8 cellular contexts compared by ENCODE assay signal in the genomic region with DNA sequence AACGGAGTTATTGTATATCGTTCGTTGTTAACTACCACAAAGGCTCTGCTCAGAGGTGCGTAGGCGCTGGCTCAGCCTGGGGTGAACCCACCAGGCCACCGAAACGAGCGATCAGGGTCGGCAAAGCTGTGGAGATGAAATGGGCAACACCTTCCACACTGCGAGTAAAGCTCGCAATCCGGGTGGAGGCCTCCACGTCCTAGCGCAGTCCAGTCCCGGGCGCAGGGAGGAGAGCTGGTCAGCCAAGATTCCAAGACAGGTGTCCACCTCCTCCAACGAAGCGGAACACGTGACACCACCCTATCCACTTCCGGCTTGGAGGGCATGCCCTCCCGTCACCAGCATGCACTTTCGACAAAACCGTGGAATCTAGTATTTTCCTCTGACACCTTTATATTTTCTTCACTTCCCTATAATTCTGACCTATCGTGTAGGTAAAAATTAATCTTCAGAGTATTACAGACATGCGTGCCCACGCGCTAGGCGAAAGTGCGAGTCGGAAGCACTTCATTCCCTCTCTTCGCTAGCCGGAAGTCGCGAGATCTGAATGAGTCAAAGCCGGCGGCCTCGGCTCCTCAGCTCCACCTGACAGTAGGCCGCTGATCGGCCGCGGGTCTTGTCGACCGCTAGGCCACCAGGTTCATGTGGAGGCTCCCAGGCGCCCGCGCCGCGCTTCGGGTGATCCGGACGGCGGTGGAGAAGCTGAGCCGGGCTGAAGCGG. TPM values are rescaled to one million over a fixed set of nuclear protein-coding genes. Genes with fewer than 3 reads are reported as not detected.
DNase-seq lines count a peak whose midpoint lies in the region; ATAC-seq lines count a peak whose summit lies in the region.

A gene with protein sequence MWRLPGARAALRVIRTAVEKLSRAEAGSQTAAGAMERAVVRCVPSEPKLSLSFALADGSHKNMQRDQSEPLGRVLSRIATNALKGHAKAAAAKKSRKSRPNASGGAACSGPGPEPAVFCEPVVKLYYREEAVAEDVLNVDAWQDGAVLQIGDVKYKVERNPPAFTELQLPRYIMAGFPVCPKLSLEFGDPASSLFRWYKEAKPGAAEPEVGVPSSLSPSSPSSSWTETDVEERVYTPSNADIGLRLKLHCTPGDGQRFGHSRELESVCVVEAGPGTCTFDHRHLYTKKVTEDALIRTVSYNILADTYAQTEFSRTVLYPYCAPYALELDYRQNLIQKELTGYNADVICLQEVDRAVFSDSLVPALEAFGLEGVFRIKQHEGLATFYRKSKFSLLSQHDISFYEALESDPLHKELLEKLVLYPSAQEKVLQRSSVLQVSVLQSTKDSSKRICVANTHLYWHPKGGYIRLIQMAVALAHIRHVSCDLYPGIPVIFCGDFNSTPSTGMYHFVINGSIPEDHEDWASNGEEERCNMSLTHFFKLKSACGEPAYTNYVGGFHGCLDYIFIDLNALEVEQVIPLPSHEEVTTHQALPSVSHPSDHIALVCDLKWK (plus strand): TSS at position 537 of the 721 bp plus-strand sequence. CDS start 106 bp downstream, at position 643.

- peaks cover 28 to 36% (median 30%) of the 10 kb centered on the region in 3 donors for H3K4me1 Mint-ChIP-seq in naive B cell
- H3K4me1 Mint-ChIP-seq in stimulated activated effector memory CD8-positive, alpha-beta T cell treated with anti-CD3 and anti-CD28 coated beads, Interleukin-12 subunit alpha, Interleukin-12 subunit beta, amount 100 ng/mL, for 72 hours = peaks cover 28% of the 10 kb centered on the region

- H3K9me3 Mint-ChIP-seq in naive B cell = no peaks in the 10 kb centered on the region
- H3K9me3 Mint-ChIP-seq in stimulated activated effector memory CD8-positive, alpha-beta T cell treated with anti-CD3 and anti-CD28 coated beads, Interleukin-12 subunit alpha, Interleukin-12 subunit beta, amount 100 ng/mL, for 72 hours = no peaks in the 10 kb centered on the region

- no peaks in the 10 kb centered on the region for H3K27me3 Mint-ChIP-seq in naive B cell

- peak; percentile 57 for DNase-seq in DMS79 treated with DMSO at 0.1 percent for 48 hours (lab: John Stamatoyannopoulos, UW)
- DNase-seq in KG1 (lab: John Stamatoyannopoulos, UW) = peak; percentile 95
- peak; percentile 93 for DNase-seq in RKO (ENCODE audit: low spot score)
- peak; percentile 63 for DNase-seq in activated T-helper 1 cell treated with Interleukin-2 at 50 U/mL for 16 hours (ENCODE audit: low read depth)
- DNase-seq in fibroblast of gingiva (ENCODE audit: low read depth) = peak; percentile 90
- peak; percentile 83 for DNase-seq in naive B cell
- DNase-seq in stimulated activated effector memory CD8-positive, alpha-beta T cell treated with anti-CD3 and anti-CD28 coated beads, Interleukin-12 subunit alpha, Interleukin-12 subunit beta, amount 100 ng/mL, for 72 hours (ENCODE audit: low spot score in 2 of 2) = peak; percentile 80 to 93

- no peaks in the 10 kb centered on the region for H3K36me3 Mint-ChIP-seq in naive B cell
- peaks cover 52% of the 10 kb centered on the region for H3K36me3 Mint-ChIP-seq in stimulated activated effector memory CD8-positive, alpha-beta T cell treated with anti-CD3 and anti-CD28 coated beads, Interleukin-12 subunit alpha, Interleukin-12 subunit beta, amount 100 ng/mL, for 72 hours

- peak; percentile 85 for ATAC-seq in GM21723 (IDR thresholded peaks at IDR 0.05; ENCODE audit: unreplicated experiment)
- peak; percentile 80 to 81 for ATAC-seq in naive B cell (ENCODE audit: low read depth in 2 of 2)
- peak; percentile 91 for ATAC-seq in stimulated activated effector memory CD8-positive, alpha-beta T cell treated with anti-CD3 and anti-CD28 coated beads, Interleukin-12 subunit alpha, Interleukin-12 subunit beta, amount 100 ng/mL, for 72 hours

- peak within 1 kb of the TSS; percentile 98 to 100 (median 99) for H3K27ac Mint-ChIP-seq in naive B cell
- peak within 1 kb of the TSS; percentile 99 for H3K27ac Mint-ChIP-seq in stimulated activated effector memory CD8-positive, alpha-beta T cell treated with anti-CD3 and anti-CD28 coated beads, Interleukin-12 subunit alpha, Interleukin-12 subunit beta, amount 100 ng/mL, for 72 hours

- peak within 1 kb of the TSS; percentile 80 to 100 (median 94) for H3K4me3 Mint-ChIP-seq in naive B cell
- H3K4me3 Mint-ChIP-seq in stimulated activated effector memory CD8-positive, alpha-beta T cell treated with anti-CD3 and anti-CD28 coated beads, Interleukin-12 subunit alpha, Interleukin-12 subunit beta, amount 100 ng/mL, for 72 hours = peak within 1 kb of the TSS; percentile 73

RNA-seq across cellular contexts. Expression of the gene that starts here (rescaled TPM):
- 10 to 100 TPM in 5 of 6 donors, 1 to 10 TPM in 1; 9.5 to 16.1 (median 12.5) TPM for polyA plus RNA-seq in naive B cell (ENCODE audit: low read depth in 6 of 6)

Comparison
In these comparisons a context has a peak if more than half of its experiments do, and no peak if none do; other contexts are left out.
1. Peak in every context shown above with its lines: DNase-seq and ATAC-seq.